ENCODE assay signal across 2 cellular contexts in genomic region chr3:45789235-45789812, GRCh38.
TF ChIP-seq lines count a peak whose summit lies in the region.

No MANE protein-coding gene starts in this region.

TF ChIP-seq in HCT116, 20 proteins besides CTCF, POLR2A, EP300 and RAD21:
- TF ChIP-seq JUND (IDR thresholded peaks at IDR 0.05) (no peak), CBX3 (IDR thresholded peaks at IDR 0.05; ENCODE audit: low read depth) (peak; percentile 49; the same call in 1 of the 2 replicates), POLR2AphosphoS5 (IDR thresholded peaks at IDR 0.05; ENCODE audit: low read depth, low read length) (no peak), SRF (IDR thresholded peaks at IDR 0.05; ENCODE audit: low read depth) (no peak)

TF ChIP-seq in K562, 482 proteins besides CTCF, POLR2A, EP300 and RAD21:
- TF ChIP-seq ZNF354B (CRISPR knock-in tag; IDR thresholded peaks at IDR 0.05) (peak; percentile 97), EGR1 (conservative IDR thresholded peaks at IDR 0.05) (no peak), ZNF507 (tag; conservative IDR thresholded peaks at IDR 0.05) (peak; percentile 100), ZBTB7A (IDR thresholded peaks at IDR 0.05; ENCODE audit: borderline replicate concordance, control insufficient read depth, low read depth, low read length) (no peak), RBM25 (IDR thresholded peaks at IDR 0.05; ENCODE audit: low read depth, low read length, severe bottlenecking) (peak; percentile 56)
